ENCODE assay signal across 11 cellular contexts in the genomic region with DNA sequence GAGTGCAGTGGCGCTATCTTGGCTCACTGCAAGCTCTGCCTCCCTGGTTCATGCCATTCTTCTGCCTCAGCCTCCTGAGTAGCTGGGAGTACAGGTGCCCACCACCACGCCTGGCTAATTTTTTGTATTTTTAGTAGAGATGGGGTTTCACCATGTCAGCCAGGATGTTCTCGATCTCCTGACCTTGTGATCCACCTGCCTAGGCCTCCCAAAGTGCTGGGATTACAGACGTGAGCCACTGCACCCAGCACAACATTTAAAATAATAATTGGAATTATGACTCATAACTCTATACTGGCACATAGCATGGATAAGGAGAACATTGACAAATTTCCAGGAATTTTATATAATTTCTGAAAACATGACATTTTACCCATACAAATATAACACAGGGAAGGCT. TPM values are rescaled to one million over a fixed set of nuclear protein-coding genes. Genes with fewer than 3 reads are reported as not detected.
"Had no signal": no experiment of that assay in that cellular context is flagged by ENCODE, and none has a peak within 500 bp of the region (broad histone marks: within the 10 kb centered on the region; RNA-seq: fewer than 3 reads in every experiment).

No MANE protein-coding gene starts in this region.

RNA-seq across cellular contexts. Expression of gene DBET, which starts 54.2 kb away (rescaled TPM):
- total RNA-seq: activated B cell treated with CpG ODN at 0.5 μM for 24 hours; activated CD4-positive, alpha-beta memory T cell treated with anti-CD3 and anti-CD28 coated beads, Interleukin-2, amount 10 ng/mL, durations not matched to agents 7 days and 5 days; activated CD4-positive, alpha-beta T cell treated with anti-CD3 and anti-CD28 coated beads, Interleukin-2, amount 10 ng/mL, durations not matched to agents 7 days and 5 days; activated CD8-positive, alpha-beta memory T cell treated with anti-CD3 and anti-CD28 coated beads, Interleukin-2, amount 10 ng/mL, durations not matched to agents 7 days and 5 days; activated CD8-positive, alpha-beta T cell treated with anti-CD3 and anti-CD28 coated beads, Interleukin-2, amount 10 ng/mL, durations not matched to agents 7 days and 5 days; activated naive CD8-positive, alpha-beta T cell treated with anti-CD3 and anti-CD28 coated beads, Interleukin-2, amount 10 ng/mL, durations not matched to agents 7 days and 5 days; activated T-helper 2 cell treated with anti-CD3 and anti-CD28 coated beads, Interferon-gamma antibody, Interleukin-2, Interleukin-4, amounts not matched to agents 10 μg/mL and 5 μg/mL and 100 μg/mL, durations not matched to agents 14 hours and 24 hours and 36 hours; ascending aorta; bronchial epithelial cell; cardiac muscle cell had no signal
- polyA plus RNA-seq: adipose tissue, cardiac muscle cell had no signal

RNA-seq across cellular contexts. Expression of gene DUX4, which starts 55.1 kb away (rescaled TPM):
- total RNA-seq: activated B cell treated with CpG ODN at 0.5 μM for 24 hours; activated CD4-positive, alpha-beta memory T cell treated with anti-CD3 and anti-CD28 coated beads, Interleukin-2, amount 10 ng/mL, durations not matched to agents 7 days and 5 days; activated CD4-positive, alpha-beta T cell treated with anti-CD3 and anti-CD28 coated beads, Interleukin-2, amount 10 ng/mL, durations not matched to agents 7 days and 5 days; activated CD8-positive, alpha-beta memory T cell treated with anti-CD3 and anti-CD28 coated beads, Interleukin-2, amount 10 ng/mL, durations not matched to agents 7 days and 5 days; activated CD8-positive, alpha-beta T cell treated with anti-CD3 and anti-CD28 coated beads, Interleukin-2, amount 10 ng/mL, durations not matched to agents 7 days and 5 days; activated naive CD8-positive, alpha-beta T cell treated with anti-CD3 and anti-CD28 coated beads, Interleukin-2, amount 10 ng/mL, durations not matched to agents 7 days and 5 days; activated T-helper 2 cell treated with anti-CD3 and anti-CD28 coated beads, Interferon-gamma antibody, Interleukin-2, Interleukin-4, amounts not matched to agents 10 μg/mL and 5 μg/mL and 100 μg/mL, durations not matched to agents 14 hours and 24 hours and 36 hours; ascending aorta; bronchial epithelial cell; cardiac muscle cell had no signal
- polyA plus RNA-seq: adipose tissue, cardiac muscle cell had no signal
